Comparison of ENCODE assay signal across 9 cellular contexts in genomic region chr1:193614817-193615216, GRCh38.
DNase-seq lines count a peak whose midpoint lies in the region; ATAC-seq and TF ChIP-seq lines count a peak whose summit lies in the region.
"Had no signal": no experiment of that assay in that cellular context is flagged by ENCODE, and none has a peak within 500 bp of the region (broad histone marks: within the 10 kb centered on the region; RNA-seq: fewer than 3 reads in every experiment).

No MANE protein-coding gene starts in this region.

- H3K4me3 ChIP-seq in A673 (ENCODE audit: low read depth, low read length, poor library complexity, severe bottlenecking): no peak overlapping the region
- H3K4me3 ChIP-seq: psoas muscle had no signal

- intact Hi-C loops in A673 (cut with micrococcal nuclease; ENCODE audit: unreplicated experiment): no loop called here

- H3K4me1 Mint-ChIP-seq in activated CD4-positive, alpha-beta T cell treated with anti-CD3 and anti-CD28 coated beads, Interleukin-2, amount 10 ng/mL, durations not matched to agents 7 days and 5 days: peaks cover 5% of the 10 kb centered on the region
- peaks cover 14% of the 10 kb centered on the region for H3K4me1 Mint-ChIP-seq in activated T-helper 17 cell treated with anti-CD3 and anti-CD28 coated beads, Interleukin-2, amount 50 U/mL, for 72 hours

- H3K27me3 ChIP-seq in A673 (replicated peaks; ENCODE audit: insufficient read depth, low read depth, low read length, poor library complexity): no peaks in the 10 kb centered on the region

- peaks cover 2% of the 10 kb centered on the region for H3K36me3 Mint-ChIP-seq in activated CD4-positive, alpha-beta T cell treated with anti-CD3 and anti-CD28 coated beads, Interleukin-2, amount 10 ng/mL, durations not matched to agents 7 days and 5 days (ENCODE audit: low read depth)
- no peaks in the 10 kb centered on the region for H3K36me3 Mint-ChIP-seq in activated T-helper 17 cell treated with anti-CD3 and anti-CD28 coated beads, Interleukin-2, amount 50 U/mL, for 72 hours (ENCODE audit: low read depth)

- no TSS peak for BruUV-seq in A673 (replicated peaks; lab: Mats Ljungman, UMichigan)

- H3K9me3 ChIP-seq in A673 (ENCODE audit: low read depth, low read length, poor library complexity, severe bottlenecking): no peaks in the 10 kb centered on the region
- H3K9me3 ChIP-seq: psoas muscle had no signal

- no peak overlapping the region for H3K27ac ChIP-seq in A673 (ENCODE audit: low read depth, low read length, poor library complexity, severe bottlenecking)
- H3K27ac ChIP-seq: psoas muscle had no signal

- H3K9me3 Mint-ChIP-seq in activated CD4-positive, alpha-beta T cell treated with anti-CD3 and anti-CD28 coated beads, Interleukin-2, amount 10 ng/mL, durations not matched to agents 7 days and 5 days: peaks cover 8% of the 10 kb centered on the region
- peaks cover 4% of the 10 kb centered on the region for H3K9me3 Mint-ChIP-seq in activated T-helper 17 cell treated with anti-CD3 and anti-CD28 coated beads, Interleukin-2, amount 50 U/mL, for 72 hours

- POLR2A ChIA-PET in activated CD4-positive, alpha-beta T cell treated with anti-CD3 and anti-CD28 coated beads, Interleukin-2, amount 10 ng/mL, durations not matched to agents 7 days and 5 days (lab: Charles Lee): no interaction called here
- POLR2A ChIA-PET in A673 (lab: Charles Lee; ENCODE audit: low non-redundant PET): no interaction called here

- CTCF ChIA-PET in activated CD4-positive, alpha-beta T cell treated with anti-CD3 and anti-CD28 coated beads, Interleukin-2, amount 10 ng/mL, durations not matched to agents 7 days and 5 days (lab: Charles Lee): no interaction called here
- CTCF ChIA-PET in A673 (lab: Charles Lee): no interaction called here

- no peak overlapping the region for H3K4me3 Mint-ChIP-seq in activated CD4-positive, alpha-beta T cell treated with anti-CD3 and anti-CD28 coated beads, Interleukin-2, amount 10 ng/mL, durations not matched to agents 7 days and 5 days
- H3K4me3 Mint-ChIP-seq in activated T-helper 17 cell treated with anti-CD3 and anti-CD28 coated beads, Interleukin-2, amount 50 U/mL, for 72 hours: peak overlapping the region; percentile 36

- H3K27ac Mint-ChIP-seq in activated CD4-positive, alpha-beta T cell treated with anti-CD3 and anti-CD28 coated beads, Interleukin-2, amount 10 ng/mL, durations not matched to agents 7 days and 5 days: no peak overlapping the region
- peak overlapping the region; percentile 80 for H3K27ac Mint-ChIP-seq in activated T-helper 17 cell treated with anti-CD3 and anti-CD28 coated beads, Interleukin-2, amount 50 U/mL, for 72 hours

- ATAC-seq in HG02870 (IDR thresholded peaks at IDR 0.05; ENCODE audit: unreplicated experiment): peak; percentile 78
- peak; percentile 96 for ATAC-seq in activated T-helper 17 cell treated with anti-CD3 and anti-CD28 coated beads, Interleukin-2, amount 50 U/mL, for 72 hours (replicated peaks)
- ATAC-seq: psoas muscle had no signal

- H3K36me3 ChIP-seq in A673 (ENCODE audit: insufficient read depth, low read length, poor library complexity, severe bottlenecking): no peaks in the 10 kb centered on the region

- no peaks in the 10 kb centered on the region for H3K27me3 Mint-ChIP-seq in activated CD4-positive, alpha-beta T cell treated with anti-CD3 and anti-CD28 coated beads, Interleukin-2, amount 10 ng/mL, durations not matched to agents 7 days and 5 days
- H3K27me3 Mint-ChIP-seq in activated T-helper 17 cell treated with anti-CD3 and anti-CD28 coated beads, Interleukin-2, amount 50 U/mL, for 72 hours: no peaks in the 10 kb centered on the region

- no peak for TF ChIP-seq CTCF in A673 (conservative IDR thresholded peaks at IDR 0.05; ENCODE audit: low read depth, low read length)

- peak; percentile 2 for DNase-seq in activated CD4-positive, alpha-beta T cell treated with anti-CD3 and anti-CD28 coated beads for 48 hours
- DNase-seq in activated CD4-positive, alpha-beta T cell treated with anti-CD3 and anti-CD28 coated beads, Interleukin-2, amount 10 ng/mL, durations not matched to agents 7 days and 5 days: no peak
- DNase-seq in pulmonary artery endothelial cell (ENCODE audit: low read depth, low spot score) (peak; percentile 53), A673 (ENCODE audit: low spot score) (no peak), UCSD-AML1 (lab: John Stamatoyannopoulos, UW; ENCODE audit: unreplicated experiment) (no peak), dedifferentiated amniotic fluid mesenchymal stem cell (ENCODE audit: extremely low spot score) (no peak)
- DNase-seq: psoas muscle had no signal

- H3K4me1 ChIP-seq in A673 (ENCODE audit: insufficient read depth, low read length, poor library complexity, severe bottlenecking): no peaks in the 10 kb centered on the region
- H3K4me1 ChIP-seq: psoas muscle had no signal

Comparison
In these comparisons a context has a peak if more than half of its experiments do, and no peak if none do; other contexts are left out.
1. DNase-seq: peak in activated CD4-positive, alpha-beta T cell treated with anti-CD3 and anti-CD28 coated beads for 48 hours (single experiment) and pulmonary artery endothelial cell (single experiment); none in activated CD4-positive, alpha-beta T cell treated with anti-CD3 and anti-CD28 coated beads, Interleukin-2, amount 10 ng/mL, durations not matched to agents 7 days and 5 days (single experiment), A673 (single experiment), UCSD-AML1 (single experiment) and dedifferentiated amniotic fluid mesenchymal stem cell (single experiment).